Comparison of ENCODE assay signal across 20 cellular contexts in the genomic region with DNA sequence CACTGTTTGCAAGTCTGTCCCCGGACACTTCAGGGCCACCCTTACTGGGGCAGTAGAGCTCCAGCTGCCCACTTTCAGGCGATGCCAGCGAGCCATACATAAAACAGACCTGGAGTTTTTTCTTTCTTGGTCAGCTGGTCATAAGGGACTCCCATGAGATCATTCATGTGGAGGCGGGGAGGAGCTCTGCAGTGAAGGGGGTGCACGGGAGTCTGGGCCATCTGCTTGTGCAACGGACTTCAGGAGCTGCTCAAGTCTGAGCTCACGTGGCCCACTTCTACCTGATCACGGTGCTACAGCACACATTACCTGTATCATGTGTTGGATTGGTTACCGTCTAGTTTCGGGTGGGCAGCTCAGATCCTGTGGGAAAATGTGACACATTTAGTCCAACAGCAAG. TPM values are rescaled to one million over a fixed set of nuclear protein-coding genes. Genes with fewer than 3 reads are reported as not detected.
"Had no signal": no experiment of that assay in that cellular context is flagged by ENCODE, and none has a peak within 500 bp of the region (broad histone marks: within the 10 kb centered on the region; RNA-seq: fewer than 3 reads in every experiment).

No MANE protein-coding gene starts in this region.

- H3K4me3 ChIP-seq: hepatocyte, lung, upper lobe of left lung had no signal

- H3K9me3 ChIP-seq: upper lobe of left lung had no signal

- H3K4me1 ChIP-seq: parathyroid adenoma, upper lobe of left lung had no signal

- H3K27ac ChIP-seq: hepatocyte, parathyroid adenoma, upper lobe of left lung had no signal

- H3K36me3 Mint-ChIP-seq: activated naive CD4-positive, alpha-beta T cell treated with anti-CD3 and anti-CD28 coated beads, Interleukin-2, amount 50 U/mL, for 24 hours; natural killer cell had no signal

- H3K27ac Mint-ChIP-seq: activated CD4-positive, alpha-beta T cell treated with anti-CD3 and anti-CD28 coated beads, Interleukin-2, amount 10 ng/mL, durations not matched to agents 7 days and 5 days; activated CD8-positive, alpha-beta T cell treated with anti-CD3 and anti-CD28 coated beads, Interleukin-2, amount 10 ng/mL, durations not matched to agents 7 days and 5 days; activated naive CD4-positive, alpha-beta T cell treated with anti-CD3 and anti-CD28 coated beads, Interleukin-2, amount 50 U/mL, for 24 hours; activated T-cell treated with anti-CD3 and anti-CD28 coated beads, Interleukin-2, amount 50 U/mL, for 24 hours; natural killer cell; T-helper 1 cell treated with Interleukin-12 subunit alpha and Interleukin-12 subunit beta and Interleukin-4 antibody, amounts not matched to agents 30 μg/mL and 1 μg/mL, for 36 hours had no signal

- H3K4me3 Mint-ChIP-seq: activated CD4-positive, alpha-beta T cell treated with anti-CD3 and anti-CD28 coated beads, Interleukin-2, amount 10 ng/mL, durations not matched to agents 7 days and 5 days; activated CD8-positive, alpha-beta T cell treated with anti-CD3 and anti-CD28 coated beads, Interleukin-2, amount 10 ng/mL, durations not matched to agents 7 days and 5 days; activated naive CD4-positive, alpha-beta T cell treated with anti-CD3 and anti-CD28 coated beads, Interleukin-2, amount 50 U/mL, for 24 hours; activated T-cell treated with anti-CD3 and anti-CD28 coated beads, Interleukin-2, amount 50 U/mL, for 24 hours; natural killer cell; T-helper 1 cell treated with Interleukin-12 subunit alpha and Interleukin-12 subunit beta and Interleukin-4 antibody, amounts not matched to agents 30 μg/mL and 1 μg/mL, for 36 hours had no signal

- H3K9me3 Mint-ChIP-seq: activated CD4-positive, alpha-beta T cell treated with anti-CD3 and anti-CD28 coated beads, Interleukin-2, amount 10 ng/mL, durations not matched to agents 7 days and 5 days; activated naive CD4-positive, alpha-beta T cell treated with anti-CD3 and anti-CD28 coated beads, Interleukin-2, amount 50 U/mL, for 24 hours; activated T-cell treated with anti-CD3 and anti-CD28 coated beads, Interleukin-2, amount 50 U/mL, for 24 hours; natural killer cell; T-helper 1 cell treated with Interleukin-12 subunit alpha and Interleukin-12 subunit beta and Interleukin-4 antibody, amounts not matched to agents 30 μg/mL and 1 μg/mL, for 36 hours had no signal

- ATAC-seq: activated CD4-positive, CD25-positive, alpha-beta regulatory T cell treated with anti-CD3 and anti-CD28 coated beads, Interleukin-2, amount 50 U/mL, for 24 hours; activated CD8-positive, alpha-beta T cell treated with anti-CD3 and anti-CD28 coated beads, Interleukin-2, amount 10 ng/mL, durations not matched to agents 7 days and 5 days; esophagus mucosa; left cardiac atrium; natural killer cell; stimulated activated naive CD8-positive, alpha-beta T cell treated with anti-CD3 and anti-CD28 coated beads, Interleukin-15, Interleukin-2, amounts not matched to agents 100 U/mL and 50 U/mL, for 24 hours had no signal

- H3K4me1 Mint-ChIP-seq: activated CD4-positive, alpha-beta T cell treated with anti-CD3 and anti-CD28 coated beads, Interleukin-2, amount 10 ng/mL, durations not matched to agents 7 days and 5 days; activated naive CD4-positive, alpha-beta T cell treated with anti-CD3 and anti-CD28 coated beads, Interleukin-2, amount 50 U/mL, for 24 hours; natural killer cell had no signal

- H3K36me3 ChIP-seq: upper lobe of left lung had no signal

- DNase-seq: activated CD4-positive, alpha-beta T cell treated with anti-CD3 and anti-CD28 coated beads, Interleukin-2, amount 10 ng/mL, durations not matched to agents 7 days and 5 days; activated CD8-positive, alpha-beta T cell treated with anti-CD3 and anti-CD28 coated beads, Interleukin-2, amount 10 ng/mL, durations not matched to agents 7 days and 5 days; activated effector memory CD4-positive, alpha-beta T cell treated with Interleukin-2 at 50 U/mL for 16 hours; activated T-cell treated with anti-CD3 and anti-CD28 coated beads, Interleukin-2, amount 50 U/mL, for 24 hours; cerebellar nuclear complex; effector CD4-positive, alpha-beta T cell; left cardiac atrium; natural killer cell; stimulated activated CD4-positive, alpha-beta T cell treated with anti-CD3 and anti-CD28 coated beads, Interleukin-12 subunit alpha, Interleukin-12 subunit beta, amount 100 ng/mL, for 4 hours; stimulated activated CD4-positive, alpha-beta T cell treated with anti-CD3 and anti-CD28 coated beads, Interleukin-1b, Interleukin-23, amount 100 ng/mL, for 48 hours; stimulated activated naive CD8-positive, alpha-beta T cell treated with anti-CD3 and anti-CD28 coated beads, Interleukin-15, Interleukin-2, amounts not matched to agents 100 U/mL and 50 U/mL, for 24 hours; upper lobe of left lung had no signal

- H3K27me3 ChIP-seq: hepatocyte, upper lobe of left lung had no signal

RNA-seq across cellular contexts. Expression of a gene that starts 9.2 kb away (rescaled TPM):
- total RNA-seq: activated CD4-positive, alpha-beta T cell treated with anti-CD3 and anti-CD28 coated beads, Interleukin-2, amount 10 ng/mL, durations not matched to agents 7 days and 5 days; activated CD8-positive, alpha-beta T cell treated with anti-CD3 and anti-CD28 coated beads, Interleukin-2, amount 10 ng/mL, durations not matched to agents 7 days and 5 days; natural killer cell had no signal

RNA-seq across cellular contexts. Expression of a gene that starts 41.5 kb away (rescaled TPM):
- total RNA-seq: activated CD4-positive, alpha-beta T cell treated with anti-CD3 and anti-CD28 coated beads, Interleukin-2, amount 10 ng/mL, durations not matched to agents 7 days and 5 days; activated CD8-positive, alpha-beta T cell treated with anti-CD3 and anti-CD28 coated beads, Interleukin-2, amount 10 ng/mL, durations not matched to agents 7 days and 5 days; bronchial epithelial cell; esophagus mucosa; hepatocyte; left cardiac atrium; lung; natural killer cell; upper lobe of left lung had no signal
